ENCODE assay signal across 9 cellular contexts in genomic region chr10:71767420-71768035, GRCh38. TPM values are rescaled to one million over a fixed set of nuclear protein-coding genes. Genes with fewer than 3 reads are reported as not detected.
DNase-seq lines count a peak whose midpoint lies in the region; ATAC-seq lines count a peak whose summit lies in the region.
"Had no signal": no experiment of that assay in that cellular context is flagged by ENCODE, and none has a peak within 500 bp of the region (broad histone marks: within the 10 kb centered on the region; RNA-seq: fewer than 3 reads in every experiment).

No MANE protein-coding gene starts in this region.

- peaks cover 20% of the 10 kb centered on the region for H3K36me3 Mint-ChIP-seq in activated CD8-positive, alpha-beta memory T cell treated with anti-CD3 and anti-CD28 coated beads, Interleukin-2, amount 10 ng/mL, durations not matched to agents 7 days and 5 days

- H3K27ac ChIP-seq in cingulate gyrus (ENCODE audit: low read depth, low read length) (peak overlapping the region; percentile 76), mesodermal cell (ENCODE audit: low read depth, low read length, severe bottlenecking) (peak overlapping the region; percentile 87), urinary bladder (ENCODE audit: low read depth) (peak overlapping the region; percentile 76)
- H3K27ac ChIP-seq: C4-2B had no signal

- H3K4me1 ChIP-seq in mesodermal cell (ENCODE audit: control insufficient read depth, insufficient read depth, low read length, poor library complexity, severe bottlenecking) (peaks cover 56% of the 10 kb centered on the region), urinary bladder (ENCODE audit: insufficient read depth) (no peaks in the 10 kb centered on the region)

- H3K36me3 ChIP-seq in mesodermal cell (ENCODE audit: control insufficient read depth, insufficient read depth, low read length), result no peaks in the 10 kb centered on the region
- no peaks in the 10 kb centered on the region for H3K36me3 ChIP-seq in urinary bladder (ENCODE audit: insufficient read depth)

- no peak for DNase-seq in activated CD8-positive, alpha-beta memory T cell treated with anti-CD3 and anti-CD28 coated beads, Interleukin-2, amount 10 ng/mL, durations not matched to agents 7 days and 5 days
- DNase-seq in activated CD8-positive, alpha-beta memory T cell treated with anti-CD3 and anti-CD28 coated beads, Interleukin-2, amount 50 U/mL, for 4 hours, result no peak
- no peak for DNase-seq in SKM-1 (lab: John Stamatoyannopoulos, UW; ENCODE audit: unreplicated experiment)
- no peak for DNase-seq in putamen (ENCODE audit: low spot score)
- no peak for DNase-seq in NCI-H524 (lab: John Stamatoyannopoulos, UW)

- 84% methylated on average over 8 to 10 of the region's 10 CpGs for WGBS in mesodermal cell (ENCODE audit: insufficient coverage in 2 of 2), 2 experiments
- WGBS in urinary bladder, result 31% methylated on average over 10 of the region's 10 CpGs

- no peaks in the 10 kb centered on the region for H3K27me3 Mint-ChIP-seq in activated CD8-positive, alpha-beta memory T cell treated with anti-CD3 and anti-CD28 coated beads, Interleukin-2, amount 10 ng/mL, durations not matched to agents 7 days and 5 days

- H3K4me1 Mint-ChIP-seq in activated CD8-positive, alpha-beta memory T cell treated with anti-CD3 and anti-CD28 coated beads, Interleukin-2, amount 10 ng/mL, durations not matched to agents 7 days and 5 days, result peaks cover 66% of the 10 kb centered on the region

- peak overlapping the region; percentile 90 for H3K27ac Mint-ChIP-seq in activated CD8-positive, alpha-beta memory T cell treated with anti-CD3 and anti-CD28 coated beads, Interleukin-2, amount 10 ng/mL, durations not matched to agents 7 days and 5 days

- no peak overlapping the region for H3K4me3 ChIP-seq in mesodermal cell (ENCODE audit: extremely low read depth, insufficient read depth, low read length, poor library complexity, severe bottlenecking)
- H3K4me3 ChIP-seq in urinary bladder (ENCODE audit: low read depth, low read length), result no peak overlapping the region

- H3K4me3 Mint-ChIP-seq in activated CD8-positive, alpha-beta memory T cell treated with anti-CD3 and anti-CD28 coated beads, Interleukin-2, amount 10 ng/mL, durations not matched to agents 7 days and 5 days, result no peak overlapping the region

- no peaks in the 10 kb centered on the region for H3K9me3 ChIP-seq in mesodermal cell (ENCODE audit: control insufficient read depth, low read length)

- no peak for ATAC-seq in activated CD8-positive, alpha-beta memory T cell treated with anti-CD3 and anti-CD28 coated beads, Interleukin-2, amount 10 ng/mL, durations not matched to agents 7 days and 5 days

- no peaks in the 10 kb centered on the region for H3K9me3 Mint-ChIP-seq in activated CD8-positive, alpha-beta memory T cell treated with anti-CD3 and anti-CD28 coated beads, Interleukin-2, amount 10 ng/mL, durations not matched to agents 7 days and 5 days (ENCODE audit: low read depth)

- CTCF ChIA-PET in activated CD8-positive, alpha-beta memory T cell treated with anti-CD3 and anti-CD28 coated beads, Interleukin-2, amount 10 ng/mL, durations not matched to agents 7 days and 5 days (lab: Charles Lee), result interaction anchor here (0.8 to 10.9 kb wide), 11 partner anchors 10 to 129 kb away, joined by 3 to 149 read pairs (median 11); no protein-coding TSS in a partner anchor

RNA-seq across cellular contexts. Expression of gene VSIR, which starts 5.8 kb away (rescaled TPM):
- total RNA-seq in activated CD8-positive, alpha-beta memory T cell treated with anti-CD3 and anti-CD28 coated beads, Interleukin-2, amount 10 ng/mL, durations not matched to agents 7 days and 5 days, result 10 to 100 TPM; 37.8 to 68.4 TPM
- 10.5 TPM for polyA plus RNA-seq in mesodermal cell (2013, experiment 1 of 2)
- 6.1 TPM for polyA plus RNA-seq in mesodermal cell (2013, experiment 2 of 2)
- total RNA-seq in urinary bladder, result 24.9 TPM
- polyA plus RNA-seq in urinary bladder, result 59.6 TPM

RNA-seq across cellular contexts. Expression of gene C10orf105, which starts 48.0 kb away (rescaled TPM):
- under 1 TPM; 0.18 to 0.26 TPM for total RNA-seq in activated CD8-positive, alpha-beta memory T cell treated with anti-CD3 and anti-CD28 coated beads, Interleukin-2, amount 10 ng/mL, durations not matched to agents 7 days and 5 days
- polyA plus RNA-seq in mesodermal cell (2013, experiment 1 of 2), result 0.11 TPM
- polyA plus RNA-seq in mesodermal cell (2013, experiment 2 of 2), result 0.10 TPM
- total RNA-seq in urinary bladder, result 0.26 TPM
- polyA plus RNA-seq in urinary bladder, result 0.11 TPM
